ENCODE assay signal across 20 cellular contexts in genomic region chr13:110624766-110625756, GRCh38. TPM values are rescaled to one million over a fixed set of nuclear protein-coding genes. Genes with fewer than 3 reads are reported as not detected.
DNase-seq lines count a peak whose midpoint lies in the region; ATAC-seq, FAIRE-seq and TF ChIP-seq lines count a peak whose summit lies in the region.
"Had no signal": no experiment of that assay in that cellular context is flagged by ENCODE, and none has a peak within 500 bp of the region (broad histone marks: within the 10 kb centered on the region; RNA-seq: fewer than 3 reads in every experiment).

No MANE protein-coding gene starts in this region.

- POLR2A ChIA-PET in HepG2 (lab: Yijun Ruan, JAX), result interaction anchor here (1.0 kb wide), 1 partner anchor 10 kb away, joined by 3 read pairs; the partner anchor contains the start of gene NAXD
- POLR2A ChIA-PET in GM12878 (lab: Charles Lee), result interaction anchor here (0.8 kb wide), 1 partner anchor 15 kb away, joined by 3 read pairs; no protein-coding TSS in a partner anchor

- peaks cover 25% of the 10 kb centered on the region for H3K4me1 ChIP-seq in HepG2 (ENCODE audit: insufficient read depth, low read length)
- H3K4me1 ChIP-seq in right lobe of liver, result peaks cover 0 to 20% (median 3%) of the 10 kb centered on the region in 4 donors
- no peaks in the 10 kb centered on the region for H3K4me1 ChIP-seq in GM12878 (ENCODE audit: control insufficient read depth, insufficient read depth, low read length)
- peaks cover 8 to 54% of the 10 kb centered on the region in 2 donors for H3K4me1 ChIP-seq in muscle layer of duodenum (ENCODE audit: control insufficient read depth in 1 of 2, insufficient read depth in 2 of 2, low read length in 2 of 2)

- no peak for FAIRE-seq in HepG2 (lab: Jason Lieb, UNC)
- no peak for FAIRE-seq in GM12878 (lab: Jason Lieb, UNC)
- FAIRE-seq: HTR-8/SVneo had no signal

- H3K4me1 Mint-ChIP-seq in type B pancreatic cell (ENCODE audit: unreplicated experiment), result peaks cover 34% of the 10 kb centered on the region
- H3K4me1 Mint-ChIP-seq in activated CD4-positive, alpha-beta T cell treated with anti-CD3 and anti-CD28 coated beads, Interleukin-2, amount 10 ng/mL, durations not matched to agents 24 days and 14 days, result peaks cover 25% of the 10 kb centered on the region

- SMC1A ChIA-PET in GM12878 (lab: Charles Lee; ENCODE audit: uncharacterized antibody, unreplicated experiment), result interaction anchor here (1.0 kb wide), 1 partner anchor 169 kb away, joined by 5 read pairs; no protein-coding TSS in a partner anchor

- peaks cover 25% of the 10 kb centered on the region for H3K36me3 Mint-ChIP-seq in type B pancreatic cell
- peaks cover 28% of the 10 kb centered on the region for H3K36me3 Mint-ChIP-seq in activated CD4-positive, alpha-beta T cell treated with anti-CD3 and anti-CD28 coated beads, Interleukin-2, amount 10 ng/mL, durations not matched to agents 24 days and 14 days (ENCODE audit: low read depth)
- H3K36me3 Mint-ChIP-seq: natural killer cell treated with Interleukin-12 subunit alpha and Interleukin-12 subunit beta and Interleukin-15 and Interleukin-18, amount 100 ng/mL, for 72 hours had no signal

- RAD21 ChIA-PET in GM12878 (lab: Charles Lee; ENCODE audit: unreplicated experiment), result interaction anchor here (0.6 kb wide), 1 partner anchor 53 kb away, joined by 3 read pairs; no protein-coding TSS in a partner anchor

- H3K9me3 Mint-ChIP-seq in type B pancreatic cell, result no peaks in the 10 kb centered on the region
- no peaks in the 10 kb centered on the region for H3K9me3 Mint-ChIP-seq in activated CD4-positive, alpha-beta T cell treated with anti-CD3 and anti-CD28 coated beads, Interleukin-2, amount 10 ng/mL, durations not matched to agents 24 days and 14 days
- H3K9me3 Mint-ChIP-seq: activated naive CD4-positive, alpha-beta T cell treated with anti-CD3 and anti-CD28 coated beads for 36 hours; natural killer cell treated with Interleukin-12 subunit alpha and Interleukin-12 subunit beta and Interleukin-15 and Interleukin-18, amount 100 ng/mL, for 72 hours had no signal

- in situ Hi-C loops in HepG2 (cut with HindIII; ENCODE audit: extremely low pct_ligation_motif_present, low pct_unique_long_range_greater_than_20kb), result no loop called here
- in situ Hi-C loops in GM12878 (cut with MboI), result no loop called here

- TF ChIP-seq CTCF in HepG2 (CRISPR knock-in tag; IDR thresholded peaks at IDR 0.05), result no peak
- no peak for TF ChIP-seq CTCF in right lobe of liver (IDR thresholded peaks at IDR 0.05)
- TF ChIP-seq CTCF in GM12878 (IDR thresholded peaks at IDR 0.05 in 2 of 3, conservative IDR thresholded peaks at IDR 0.05 in 1 of 3; ENCODE audit: control insufficient read depth in 2 of 3, extremely low read depth in 1 of 3, insufficient read depth in 1 of 3, low read depth in 3 of 3, low read length in 3 of 3), result no peak
- no peak for TF ChIP-seq CTCF in type B pancreatic cell (conservative IDR thresholded peaks at IDR 0.05)

- no peak overlapping the region for H2AFZ ChIP-seq in HepG2 (ENCODE audit: low read length)
- H2AFZ ChIP-seq in GM12878 (ENCODE audit: control insufficient read depth, low read depth, low read length), result no peak overlapping the region

- H3K27ac ChIP-seq in HepG2 (ENCODE audit: extremely low read length, insufficient read depth, low read length), result no peak overlapping the region
- no peak overlapping the region for H3K27ac ChIP-seq in right lobe of liver
- H3K27ac ChIP-seq in GM12878 (ENCODE audit: control insufficient read depth, insufficient read depth), result no peak overlapping the region
- H3K27ac ChIP-seq in muscle layer of duodenum (ENCODE audit: low read length), result peak overlapping the region; percentile 37
- H3K27ac ChIP-seq: left lung had no signal

- CTCF ChIA-PET in HepG2 (lab: Yijun Ruan, JAX; ENCODE audit: low intra/inter-chr PET ratio, low total read pairs), result no interaction called here
- CTCF ChIA-PET in GM12878 (lab: Yijun Ruan, JAX), result interaction anchor here (0.9 to 1.7 kb wide), 3 partner anchors 19 to 169 kb away, joined by 3 to 5 read pairs (median 4); no protein-coding TSS in a partner anchor

- peak overlapping the region; percentile 39 for H3K4me3 Mint-ChIP-seq in type B pancreatic cell
- no peak overlapping the region for H3K4me3 Mint-ChIP-seq in activated CD4-positive, alpha-beta T cell treated with anti-CD3 and anti-CD28 coated beads, Interleukin-2, amount 10 ng/mL, durations not matched to agents 24 days and 14 days
- H3K4me3 Mint-ChIP-seq: activated naive CD4-positive, alpha-beta T cell treated with anti-CD3 and anti-CD28 coated beads for 36 hours; natural killer cell treated with Interleukin-12 subunit alpha and Interleukin-12 subunit beta and Interleukin-15 and Interleukin-18, amount 100 ng/mL, for 72 hours had no signal

- H3K4me2 ChIP-seq in HepG2 (ENCODE audit: low read depth, low read length) (no peak overlapping the region), GM12878 (ENCODE audit: control insufficient read depth, insufficient read depth) (no peak overlapping the region)

- H3K36me3 ChIP-seq in HepG2 (replicated peaks in 1 of 2; ENCODE audit: control insufficient read depth in 1 of 2, insufficient read depth in 2 of 2, low read length in 2 of 2) (peaks cover 16 to 64% of the 10 kb centered on the region in 2 experiments; a peak in 4 of 5 replicates), right lobe of liver (peaks cover 0 to 61% (median 19%) of the 10 kb centered on the region in 4 donors), GM12878 (ENCODE audit: control insufficient read depth in 2 of 2, insufficient read depth in 2 of 2, low read length in 1 of 2) (peaks cover 16 to 19% of the 10 kb centered on the region in 2 experiments), muscle layer of duodenum (ENCODE audit: control insufficient read depth in 1 of 2, insufficient read depth in 2 of 2, low read length in 2 of 2) (peaks cover 24 to 31% of the 10 kb centered on the region in 2 donors)

- DNase-seq in HepG2 (ENCODE audit: low spot score), result no peak
- no peak for DNase-seq in right lobe of liver
- no peak for DNase-seq in GM12878 (ENCODE audit: low read depth, low spot score)
- no peak for DNase-seq in type B pancreatic cell (ENCODE audit: extremely low spot score, unreplicated experiment)
- no peak for DNase-seq in NAMALWA (ENCODE audit: low spot score)
- no peak for DNase-seq in activated CD4-positive, alpha-beta T cell treated with anti-CD3 and anti-CD28 coated beads, Interleukin-2, amount 10 ng/mL, durations not matched to agents 24 days and 14 days
- DNase-seq in NCI-H1105 treated with DMSO at 0.1 percent for 48 hours (lab: John Stamatoyannopoulos, UW), result no peak
- DNase-seq: activated CD8-positive, alpha-beta memory T cell treated with anti-CD3 and anti-CD28 coated beads, Interleukin-2, amount 50 U/mL, for 4 hours; activated naive CD4-positive, alpha-beta T cell treated with anti-CD3 and anti-CD28 coated beads for 36 hours; Calu3; dermis blood vessel endothelial cell; MG63; NCI-H446; OCI-M1; stimulated activated CD4-positive, alpha-beta T cell treated with anti-CD3 and anti-CD28 coated beads, Interleukin-4, amount 100 ng/mL, for 1 hour had no signal

- no peak overlapping the region for H3K9ac ChIP-seq in HepG2 (ENCODE audit: insufficient read depth, low read depth, low read length)
- no peak overlapping the region for H3K9ac ChIP-seq in GM12878 (ENCODE audit: control insufficient read depth, insufficient read depth, low read length)

- H4K20me1 ChIP-seq in HepG2 (ENCODE audit: insufficient read depth, low read length), result peaks cover 30% of the 10 kb centered on the region
- H4K20me1 ChIP-seq in GM12878 (ENCODE audit: control insufficient read depth, insufficient read depth), result peaks cover 6% of the 10 kb centered on the region; the same call in 1 of the 2 replicates

- H3K9me3 ChIP-seq in HepG2 (ENCODE audit: low read length), result no peaks in the 10 kb centered on the region
- H3K9me3 ChIP-seq in right lobe of liver, result no peaks in the 10 kb centered on the region
- H3K9me3 ChIP-seq in GM12878 (replicated peaks; ENCODE audit: control insufficient read depth, insufficient read depth, low read length), result no peaks in the 10 kb centered on the region
- H3K9me3 ChIP-seq in muscle layer of duodenum (ENCODE audit: control insufficient read depth in 1 of 2, low read length in 2 of 2), result no peaks in the 10 kb centered on the region
- H3K9me3 ChIP-seq: left lung, MG63, tibial nerve had no signal

- TF ChIP-seq EP300 in HepG2 (IDR thresholded peaks at IDR 0.05; ENCODE audit: low read depth in 2 of 2, low read length in 2 of 2) (no peak), HepG2 (CRISPR knock-in tag; IDR thresholded peaks at IDR 0.05; ENCODE audit: borderline replicate concordance) (no peak), GM12878 (IDR thresholded peaks at IDR 0.05; ENCODE audit: borderline replicate concordance in 1 of 2, control insufficient read depth in 1 of 2, low read depth in 2 of 2, low read length in 2 of 2) (no peak)

- intact Hi-C loops in HepG2 (cut with micrococcal nuclease; ENCODE audit: unreplicated experiment), result no loop called here
- intact Hi-C loops in right lobe of liver (cut with DNase I), result no loop called here
- intact Hi-C loops in GM12878 (cut with micrococcal nuclease; ENCODE audit: unreplicated experiment), result no loop called here
- intact Hi-C loops in activated CD4-positive, alpha-beta T cell treated with anti-CD3 and anti-CD28 coated beads, Interleukin-2, amount 10 ng/mL, durations not matched to agents 24 days and 14 days (cut with micrococcal nuclease), result no loop called here

- TF ChIP-seq POLR2A in HepG2 (IDR thresholded peaks at IDR 0.05; ENCODE audit: insufficient read depth in 1 of 2, low read depth in 2 of 2, low read length in 2 of 2) (no peak), right lobe of liver (IDR thresholded peaks at IDR 0.05) (no peak), GM12878 (IDR thresholded peaks at IDR 0.05; ENCODE audit: low read depth, low read length) (no peak)

- WGBS in HepG2 (ENCODE audit: low lambda C conversion rate), result 96% methylated on average over 32 of the region's 41 CpGs
- WGBS in right lobe of liver (ENCODE audit: insufficient coverage, low coverage, low lambda C conversion rate, missing lambda C conversion rate), result 88% methylated on average over 11 of the region's 41 CpGs
- WGBS in GM12878 (ENCODE audit: insufficient coverage, insufficient replicate concordance, low lambda C conversion rate, missing lambda C conversion rate), result 95% methylated on average over 40 of the region's 41 CpGs

- no peaks in the 10 kb centered on the region for H3K27me3 Mint-ChIP-seq in type B pancreatic cell
- H3K27me3 Mint-ChIP-seq in activated CD4-positive, alpha-beta T cell treated with anti-CD3 and anti-CD28 coated beads, Interleukin-2, amount 10 ng/mL, durations not matched to agents 24 days and 14 days, result no peaks in the 10 kb centered on the region
- H3K27me3 Mint-ChIP-seq: natural killer cell treated with Interleukin-12 subunit alpha and Interleukin-12 subunit beta and Interleukin-15 and Interleukin-18, amount 100 ng/mL, for 72 hours had no signal

- H3K4me3 ChIP-seq in HepG2 (replicated peaks in 1 of 3; ENCODE audit: insufficient read depth in 1 of 3, low read depth in 2 of 3, low read length in 3 of 3) (no peak overlapping the region), right lobe of liver (no peak overlapping the region), GM12878 (no peak overlapping the region), muscle layer of duodenum (ENCODE audit: low read depth in 1 of 2, low read length in 2 of 2) (no peak overlapping the region)
- H3K4me3 ChIP-seq: left lung, MG63, tibial nerve had no signal

- peak overlapping the region; percentile 89 for H3K27ac Mint-ChIP-seq in type B pancreatic cell
- H3K27ac Mint-ChIP-seq in activated CD4-positive, alpha-beta T cell treated with anti-CD3 and anti-CD28 coated beads, Interleukin-2, amount 10 ng/mL, durations not matched to agents 24 days and 14 days, result no peak overlapping the region
- H3K27ac Mint-ChIP-seq: activated naive CD4-positive, alpha-beta T cell treated with anti-CD3 and anti-CD28 coated beads for 36 hours; natural killer cell treated with Interleukin-12 subunit alpha and Interleukin-12 subunit beta and Interleukin-15 and Interleukin-18, amount 100 ng/mL, for 72 hours had no signal

- H3K27me3 ChIP-seq in HepG2 (ENCODE audit: control insufficient read depth in 1 of 2, insufficient read depth in 2 of 2, low read length in 2 of 2) (no peaks in the 10 kb centered on the region), right lobe of liver (no peaks in the 10 kb centered on the region), GM12878 (replicated peaks in 1 of 2; ENCODE audit: control insufficient read depth in 2 of 2, insufficient read depth in 2 of 2, low read length in 1 of 2) (no peaks in the 10 kb centered on the region), muscle layer of duodenum (ENCODE audit: low read depth, low read length) (no peaks in the 10 kb centered on the region)
- H3K27me3 ChIP-seq: left lung, MG63, tibial nerve had no signal

- BruUV-seq in HepG2 (replicated peaks; lab: Mats Ljungman, UMichigan), result no TSS peak
- BruUV-seq in GM12878 (replicated peaks; lab: Mats Ljungman, UMichigan), result no TSS peak

- ATAC-seq in HepG2, result no peak
- ATAC-seq in right lobe of liver, result no peak
- no peak for ATAC-seq in GM12878
- ATAC-seq: left lung had no signal

- H3K79me2 ChIP-seq in HepG2 (ENCODE audit: insufficient read depth, low read length) (peaks cover 86% of the 10 kb centered on the region), GM12878 (ENCODE audit: control insufficient read depth, insufficient read depth, low read length) (peaks cover 29% of the 10 kb centered on the region)

- no peak for TF ChIP-seq RAD21 in HepG2 (CRISPR knock-in tag; IDR thresholded peaks at IDR 0.05)
- TF ChIP-seq RAD21 in GM12878 (IDR thresholded peaks at IDR 0.05; ENCODE audit: insufficient read depth, low read depth, low read length), result no peak

RNA-seq across cellular contexts. Expression of gene NAXD, which starts 9.7 kb away (rescaled TPM):
- total RNA-seq in HepG2 (2016; rRNA removed; fragmentation: Illumina TruSeq; extraction: Trizol) (18.5 and 19.0 TPM in 2 replicates), right lobe of liver (10 to 100 TPM; 24.2 to 41.9 (median 29.9) TPM), GM12878 (2014; rRNA removed) (16.9 and 18.2 TPM in 2 replicates), GM12878 (2014; rRNA removed; fragmentation: Illumina TruSeq; extraction: Trizol) (16.1 and 16.6 TPM in 2 replicates), GM12878 (2021) (30.0 and 30.2 TPM in 2 replicates), type B pancreatic cell (ENCODE audit: low replicate concordance) (38.8 and 39.5 TPM in 2 replicates)
- total RNA-seq in HepG2 (2016; cell fraction: cytosol; rRNA removed; fragmentation: Illumina TruSeq; extraction: Trizol; ENCODE audit: low read depth), result 5.5 and 6.3 TPM in 2 replicates
- 18.9 and 19.7 TPM in 2 replicates for total RNA-seq in HepG2 (2016; cell fraction: insoluble cytoplasmic fraction; rRNA removed; fragmentation: Illumina TruSeq; extraction: Trizol)
- 12.5 and 13.8 TPM in 2 replicates for total RNA-seq in HepG2 (2016; cell fraction: membrane; rRNA removed; fragmentation: Illumina TruSeq; extraction: Trizol)
- 20.9 and 21.0 TPM in 2 replicates for total RNA-seq in HepG2 (2016; cell fraction: nucleus; rRNA removed; fragmentation: Illumina TruSeq; extraction: Trizol)
- polyA plus RNA-seq in HepG2 (2011; rRNA removed) (23.2 and 27.0 TPM in 2 replicates), GM12878 (2011; rRNA removed) (29.3 and 36.2 TPM in 2 replicates), GM12878 (2014; fragmentation: Illumina TruSeq; extraction: Trizol) (12.8 and 18.2 TPM in 2 replicates), GM12878 (2014; fragmentation: Nextera tagmentation; extraction: Ambion mirVana) (1 to 10 TPM; 1.5 to 5.0 TPM), GM12878 (2014; rRNA removed) (29.3 and 30.3 TPM in 2 replicates), GM12878 (2016; fragmentation: Nextera tagmentation; extraction: Ambion mirVana) (10 to 100 TPM; 32.4 to 33.5 TPM)
- 24.7 and 25.6 TPM in 2 replicates for polyA plus RNA-seq in HepG2 (2011; cell fraction: cytosol; rRNA removed)
- 81.1 and 85.3 TPM in 2 replicates for polyA plus RNA-seq in HepG2 (2011; cell fraction: nucleus; rRNA removed)
- 18.2 and 22.0 TPM in 2 replicates for polyA plus RNA-seq in HepG2 (2012)
- polyA plus RNA-seq in HepG2 (2016; cell fraction: cytosol; fragmentation: Illumina TruSeq; extraction: Trizol; ENCODE audit: low read depth), result 5.1 and 5.8 TPM in 2 replicates
- polyA plus RNA-seq in HepG2 (2016; cell fraction: insoluble cytoplasmic fraction; fragmentation: Illumina TruSeq; extraction: Trizol; ENCODE audit: low read depth), result 18.8 and 20.5 TPM in 2 replicates
- polyA plus RNA-seq in HepG2 (2016; cell fraction: membrane; fragmentation: Illumina TruSeq; extraction: Trizol; ENCODE audit: low read depth), result 10.7 and 10.9 TPM in 2 replicates
- 43.2 and 44.7 TPM in 2 replicates for polyA plus RNA-seq in HepG2 (2016; cell fraction: nucleus; fragmentation: Illumina TruSeq; extraction: Trizol; ENCODE audit: insufficient read depth, low read depth)
- 19.3 and 20.3 TPM in 2 replicates for polyA minus RNA-seq in HepG2 (2011; rRNA and poly(A)+ RNA removed; ENCODE audit: low replicate concordance)
- polyA minus RNA-seq in HepG2 (2011; cell fraction: cytosol; rRNA and poly(A)+ RNA removed), result 4.0 and 5.5 TPM in 2 replicates
- polyA minus RNA-seq in HepG2 (2011; cell fraction: nucleus; rRNA and poly(A)+ RNA removed), result 19.4 and 22.9 TPM in 2 replicates
- total RNA-seq in GM12878 (2013; cell fraction: nucleolus; rRNA removed), result 25.4 and 28.9 TPM in 2 replicates
- polyA plus RNA-seq in GM12878 (2011; ENCODE audit: low read depth), result 19.1 TPM
- polyA plus RNA-seq in GM12878 (2011; cell fraction: cytosol; rRNA removed), result 45.5 and 48.5 TPM in 2 replicates
- 114 and 132 TPM in 2 replicates for polyA plus RNA-seq in GM12878 (2011; cell fraction: nucleus; rRNA removed)
- 28.7 and 29.0 TPM in 2 replicates for polyA plus RNA-seq in GM12878 (2012)
- 23.6 and 25.9 TPM in 2 replicates for polyA minus RNA-seq in GM12878 (2011; rRNA and poly(A)+ RNA removed)
- 7.1 and 8.9 TPM in 2 replicates for polyA minus RNA-seq in GM12878 (2011; cell fraction: cytosol; rRNA and poly(A)+ RNA removed)
- polyA minus RNA-seq in GM12878 (2011; cell fraction: nucleus; rRNA and poly(A)+ RNA removed), result 14.1 and 18.4 TPM in 2 replicates
- 20.6 and 23.7 TPM in 2 replicates for total RNA-seq in activated CD4-positive, alpha-beta T cell treated with anti-CD3 and anti-CD28 coated beads, Interleukin-2, amount 10 ng/mL, durations not matched to agents 24 days and 14 days

Comparison
In these comparisons a context has a peak if more than half of its experiments do, and no peak if none do; other contexts are left out.
1. Of the 75 proteins assayed by ChIP-seq in both HepG2 and GM12878: peak only in HepG2: none; only in GM12878: BCL3 and PBX3; in both: none; in neither: 73.